Comparison of ENCODE assay signal across 1 cellular context in genomic region chr12:7667025-7667575, GRCh38.
TF ChIP-seq lines count a peak whose summit lies in the region.

No MANE protein-coding gene starts in this region.

TF ChIP-seq in HCT116, 20 proteins besides CTCF, POLR2A, EP300 and RAD21 (continued from another document):
- no peak for TF ChIP-seq CEBPB (IDR thresholded peaks at IDR 0.05; ENCODE audit: low read depth)
- TF ChIP-seq EZH2 (IDR thresholded peaks at IDR 0.05) = no peak
- no peak for TF ChIP-seq SRF (IDR thresholded peaks at IDR 0.05; ENCODE audit: low read depth)
- TF ChIP-seq FOSL1 (IDR thresholded peaks at IDR 0.05; ENCODE audit: low read depth) = no peak
- no peak for TF ChIP-seq MAX (IDR thresholded peaks at IDR 0.05)
- TF ChIP-seq SP1 (IDR thresholded peaks at IDR 0.05; ENCODE audit: low read depth) = no peak
- no peak for TF ChIP-seq REST (IDR thresholded peaks at IDR 0.05; ENCODE audit: low read depth)
- TF ChIP-seq ZBTB33 (IDR thresholded peaks at IDR 0.05; ENCODE audit: extremely low read depth, insufficient replicate concordance, low read length) = no peak
- TF ChIP-seq ZNF274 (IDR thresholded peaks at IDR 0.05; ENCODE audit: low read depth, low read length) = no peak
